Comparison of ENCODE assay signal across 33 cellular contexts in the genomic region with DNA sequence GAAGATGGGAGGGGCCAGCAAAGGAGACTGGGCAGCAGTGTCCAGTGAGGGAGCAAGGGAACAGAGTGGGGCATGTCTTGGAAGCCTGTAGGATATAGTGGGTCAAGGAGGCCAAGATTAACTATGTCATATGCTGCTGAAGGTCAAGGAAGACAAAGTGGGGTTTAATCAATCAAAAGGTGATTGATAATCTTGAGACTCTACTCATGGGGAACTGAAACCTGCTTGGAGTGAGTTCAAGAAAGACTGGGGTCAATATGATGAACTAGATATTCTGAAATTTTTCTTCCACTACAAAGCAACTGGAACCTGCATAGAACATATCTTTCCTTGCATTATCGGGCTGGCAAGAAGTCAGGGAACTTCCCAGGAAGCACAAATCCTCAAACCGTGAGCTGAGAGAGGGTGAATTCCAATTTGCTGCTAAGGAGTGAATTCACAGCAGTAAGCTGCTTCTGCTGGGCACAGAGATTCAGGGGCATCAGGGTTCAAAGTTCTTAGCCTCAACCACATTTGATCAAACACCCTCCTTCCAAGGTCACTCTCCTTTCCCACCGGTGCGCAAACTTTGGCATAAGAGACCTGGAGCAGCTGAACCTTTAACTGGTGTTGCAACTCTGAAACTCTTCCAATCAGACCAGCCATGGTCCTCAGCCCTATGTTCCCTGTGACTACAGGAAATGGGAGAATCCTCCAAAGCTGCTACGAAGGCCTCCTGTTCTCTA. TPM values are rescaled to one million over a fixed set of nuclear protein-coding genes. Genes with fewer than 3 reads are reported as not detected.
"Had no signal": no experiment of that assay in that cellular context is flagged by ENCODE, and none has a peak within 500 bp of the region (broad histone marks: within the 10 kb centered on the region; RNA-seq: fewer than 3 reads in every experiment).

No MANE protein-coding gene starts in this region.

- H3K27ac ChIP-seq: dorsolateral prefrontal cortex, epithelial cell of prostate, gastrocnemius medialis, parathyroid adenoma, thyroid gland, vagina had no signal

- DNase-seq: dorsolateral prefrontal cortex; effector CD4-positive, alpha-beta T cell; endodermal cell; foreskin fibroblast; gastrocnemius medialis; head of caudate nucleus; midbrain; naive thymus-derived CD4-positive, alpha-beta T cell; occipital lobe; stimulated activated CD4-positive, alpha-beta T cell treated with anti-CD3 and anti-CD28 coated beads, Interleukin-12 subunit alpha, Interleukin-12 subunit beta, amount 100 ng/mL, for 4 hours; stimulated activated CD4-positive, alpha-beta T cell treated with anti-CD3 and anti-CD28 coated beads, Interleukin-1b, Interleukin-23, amount 100 ng/mL, for 48 hours; stimulated activated CD4-positive, alpha-beta T cell treated with anti-CD3 and anti-CD28 coated beads, Interleukin-4, amount 100 ng/mL, for 1 hour; stimulated activated CD8-positive, alpha-beta memory T cell treated with anti-CD3 and anti-CD28 coated beads, Interleukin-4, amount 100 ng/mL, for 48 hours; stimulated activated naive CD4-positive, alpha-beta T cell; stimulated activated naive CD8-positive, alpha-beta T cell treated with anti-CD3 and anti-CD28 coated beads, Interleukin-15, amount 100 ng/mL, for 72 hours; thyroid gland; trophoblast cell had no signal

- H3K4me3 Mint-ChIP-seq: endodermal cell; naive thymus-derived CD4-positive, alpha-beta T cell; nephron; stimulated activated naive CD8-positive, alpha-beta T cell treated with anti-CD3 and anti-CD28 coated beads, Interleukin-15, amount 100 ng/mL, for 72 hours had no signal

- H3K9me3 Mint-ChIP-seq: nephron had no signal

- H3K27me3 ChIP-seq: thyroid gland, vagina had no signal

- H3K9me3 ChIP-seq: gastrocnemius medialis, thyroid gland, vagina had no signal

- H3K79me2 ChIP-seq: parathyroid adenoma had no signal

- H3K36me3 ChIP-seq: gastrocnemius medialis, thyroid gland, vagina had no signal

- ATAC-seq: esophagus mucosa; gastrocnemius medialis; naive thymus-derived CD4-positive, alpha-beta T cell; sciatic nerve; stimulated activated naive CD8-positive, alpha-beta T cell treated with anti-CD3 and anti-CD28 coated beads, Interleukin-15, amount 100 ng/mL, for 72 hours had no signal

- H2AFZ ChIP-seq: parathyroid adenoma had no signal

- H3K27ac Mint-ChIP-seq: endodermal cell; naive thymus-derived CD4-positive, alpha-beta T cell; nephron; progenitor cell of endocrine pancreas; stimulated activated naive CD8-positive, alpha-beta T cell treated with anti-CD3 and anti-CD28 coated beads, Interleukin-15, amount 100 ng/mL, for 72 hours had no signal

- FAIRE-seq: colon, keratinocyte had no signal

- H3K4me1 ChIP-seq: gastrocnemius medialis, parathyroid adenoma, vagina had no signal

- H3K4me3 ChIP-seq: dorsolateral prefrontal cortex, gastrocnemius medialis, smooth muscle cell, thyroid gland, vagina had no signal

- H3K4me2 ChIP-seq: smooth muscle cell had no signal

- H3K9ac ChIP-seq: parathyroid adenoma had no signal

RNA-seq across cellular contexts. Expression of a gene that starts 40.3 kb away (rescaled TPM):
- total RNA-seq: dorsolateral prefrontal cortex; endodermal cell; esophagus mucosa; gastrocnemius medialis; glomerular endothelial cell; lung microvascular endothelial cell; mucosa of gallbladder; naive thymus-derived CD4-positive, alpha-beta T cell; occipital lobe; progenitor cell of endocrine pancreas; sciatic nerve; smooth muscle cell; subcutaneous adipose tissue; temporal lobe; thyroid gland; ureter; vagina had no signal
- polyA plus RNA-seq: keratinocyte; naive thymus-derived CD4-positive, alpha-beta T cell; smooth muscle cell had no signal

RNA-seq across cellular contexts. Expression of a gene that starts 53.8 kb away (rescaled TPM):
- total RNA-seq: dorsolateral prefrontal cortex; endodermal cell; esophagus mucosa; gastrocnemius medialis; glomerular endothelial cell; lung microvascular endothelial cell; mucosa of gallbladder; naive thymus-derived CD4-positive, alpha-beta T cell; occipital lobe; progenitor cell of endocrine pancreas; sciatic nerve; smooth muscle cell; subcutaneous adipose tissue; temporal lobe; thyroid gland; ureter; vagina had no signal
- polyA plus RNA-seq: keratinocyte; naive thymus-derived CD4-positive, alpha-beta T cell; smooth muscle cell had no signal
